In the genomic region with DNA sequence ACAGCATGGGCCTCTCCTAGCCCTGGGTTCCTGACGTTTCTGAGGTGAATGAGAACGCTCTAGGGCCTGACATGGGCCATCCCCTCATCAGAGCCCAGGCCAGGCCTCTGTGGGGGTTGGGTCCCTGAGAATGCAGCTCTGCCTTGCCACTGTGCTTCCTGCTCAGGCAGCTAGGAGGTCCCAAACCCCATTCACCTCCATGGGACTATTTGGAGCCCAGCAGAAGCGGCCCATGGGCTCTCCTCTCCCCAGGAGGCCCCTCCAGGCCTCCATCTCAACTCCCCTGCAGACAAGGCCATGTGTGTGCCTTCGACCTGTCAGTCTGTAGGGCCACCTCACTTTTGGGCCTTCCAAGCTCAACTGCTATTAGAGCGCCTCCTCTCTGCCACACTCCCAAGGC, we compare ENCODE assay signal across 14 cellular contexts. TPM values are rescaled to one million over a fixed set of nuclear protein-coding genes. Genes with fewer than 3 reads are reported as not detected.
DNase-seq lines count a peak whose midpoint lies in the region; ATAC-seq and TF ChIP-seq lines count a peak whose summit lies in the region.
"Had no signal": no experiment of that assay in that cellular context is flagged by ENCODE, and none has a peak within 500 bp of the region (broad histone marks: within the 10 kb centered on the region; RNA-seq: fewer than 3 reads in every experiment).

No MANE protein-coding gene starts in this region.

- H4K12ac ChIP-seq in trophoblast cell (ENCODE audit: low read depth, low read length), result no peak overlapping the region

- peaks cover 62 to 96% (median 82%) of the 10 kb centered on the region in 3 donors for H3K4me1 Mint-ChIP-seq in CD8-positive, alpha-beta memory T cell

- no peak overlapping the region for H2AFZ ChIP-seq in trophoblast cell (ENCODE audit: insufficient read depth, low read length, poor library complexity)

- POLR2A ChIA-PET in CD8-positive, alpha-beta memory T cell (lab: Charles Lee), result interaction anchor here (0.6 to 1.1 kb wide), 3 partner anchors 11 to 66 kb away, joined by 3 to 4 read pairs (median 3); partner anchors contain the start of gene SSBP4

- no peak overlapping the region for H2BK120ac ChIP-seq in trophoblast cell (ENCODE audit: insufficient read depth, low read length, poor library complexity)

- H3K79me1 ChIP-seq in trophoblast cell (ENCODE audit: low read length), result peaks cover 2% of the 10 kb centered on the region

- CTCF ChIA-PET in CD8-positive, alpha-beta memory T cell (lab: Charles Lee), result interaction anchor here (1.0 to 2.5 kb wide), 5 partner anchors 11 to 120 kb away, joined by 3 to 8 read pairs (median 7); partner anchors contain the start of gene REX1BD

- H3K27me3 ChIP-seq in CD8-positive, alpha-beta memory T cell (ENCODE audit: insufficient read depth, low read length, poor library complexity, severe bottlenecking), result no peaks in the 10 kb centered on the region
- H3K27me3 ChIP-seq in trophoblast cell (ENCODE audit: insufficient read depth, low read length), result no peaks in the 10 kb centered on the region
- H3K27me3 ChIP-seq: foreskin keratinocyte, pancreas had no signal

- H4K8ac ChIP-seq in trophoblast cell (ENCODE audit: low read depth, low read length), result no peak overlapping the region

- DNase-seq in CD8-positive, alpha-beta memory T cell, result no peak
- DNase-seq in NB4 (ENCODE audit: low read depth) (peak; percentile 21), choroid plexus epithelial cell (ENCODE audit: low read depth) (no peak), trophoblast cell (no peak)
- DNase-seq: effector CD8-positive, alpha-beta T cell; foreskin keratinocyte; GF-D8; NCI-H1694; NCI-H510A; pancreas had no signal

- H2AK5ac ChIP-seq in trophoblast cell (ENCODE audit: low read length), result no peak overlapping the region

- peaks cover 7% of the 10 kb centered on the region for H3K79me2 ChIP-seq in trophoblast cell (ENCODE audit: control insufficient read depth, insufficient read depth, low read length, poor library complexity)

- peak overlapping the region in 7 of 8 donors; percentile 50 to 100 (median 90) for H3K27ac Mint-ChIP-seq in CD8-positive, alpha-beta memory T cell

- TF ChIP-seq POLR2A in NB4 (IDR thresholded peaks at IDR 0.05; ENCODE audit: extremely low read depth, insufficient read length), result no peak

- no peak overlapping the region for H2BK12ac ChIP-seq in trophoblast cell (ENCODE audit: low read length)

- H3K4ac ChIP-seq in trophoblast cell (ENCODE audit: low read depth, low read length), result peak overlapping the region; percentile 0

- H3K14ac ChIP-seq in trophoblast cell (ENCODE audit: low read length), result no peak overlapping the region

- no peak overlapping the region for H2BK5ac ChIP-seq in trophoblast cell (ENCODE audit: low read depth, low read length, poor library complexity)

- peaks cover 53% of the 10 kb centered on the region for H3K4me1 ChIP-seq in CD8-positive, alpha-beta memory T cell (ENCODE audit: insufficient read depth, low read length)
- peaks cover 18% of the 10 kb centered on the region in 2 experiments for H3K4me1 ChIP-seq in trophoblast cell (ENCODE audit: control insufficient read depth in 1 of 2, insufficient read depth in 2 of 2, low read length in 2 of 2)

- no CpG with 5 or more reads among the region's 5 CpGs for WGBS in trophoblast cell (ENCODE audit: extremely low coverage, insufficient coverage, insufficient read length)

- no peak overlapping the region for H3K9ac ChIP-seq in trophoblast cell (ENCODE audit: low read length)
- H3K9ac ChIP-seq: KMS-11 had no signal

- no peak for ATAC-seq in GM19035 (IDR thresholded peaks at IDR 0.05; ENCODE audit: unreplicated experiment)
- ATAC-seq in GM21529 (IDR thresholded peaks at IDR 0.05; ENCODE audit: unreplicated experiment), result no peak
- ATAC-seq in HG02885 (IDR thresholded peaks at IDR 0.05; ENCODE audit: poor library complexity, unreplicated experiment), result no peak
- ATAC-seq: foreskin keratinocyte, pancreas had no signal

- no peak overlapping the region for H3K23ac ChIP-seq in trophoblast cell (ENCODE audit: low read length)

- H3K9me3 ChIP-seq in CD8-positive, alpha-beta memory T cell (ENCODE audit: low read length), result no peaks in the 10 kb centered on the region
- peaks cover 1% of the 10 kb centered on the region for H3K9me3 ChIP-seq in trophoblast cell (ENCODE audit: insufficient read depth, low read depth, low read length)
- H3K9me3 ChIP-seq: pancreas had no signal

- peak overlapping the region in 4 of 7 donors; percentile 17 to 70 (median 28) for H3K4me3 Mint-ChIP-seq in CD8-positive, alpha-beta memory T cell

- H3K27ac ChIP-seq in CD8-positive, alpha-beta memory T cell (ENCODE audit: low read depth, low read length), result no peak overlapping the region
- H3K27ac ChIP-seq in trophoblast cell (ENCODE audit: low read depth, low read length), result no peak overlapping the region
- H3K27ac ChIP-seq: foreskin keratinocyte, KMS-11 had no signal

- H3K36me3 Mint-ChIP-seq in CD8-positive, alpha-beta memory T cell, result peaks cover 0 to 2% (median 0%) of the 10 kb centered on the region in 3 donors

- no peak overlapping the region for H3K4me3 ChIP-seq in CD8-positive, alpha-beta memory T cell (ENCODE audit: low read length)
- H3K4me3 ChIP-seq in NB4 (ENCODE audit: low read depth, low read length), result no peak overlapping the region
- H3K4me3 ChIP-seq in choroid plexus epithelial cell (ENCODE audit: low read depth, low read length), result no peak overlapping the region
- no peak overlapping the region for H3K4me3 ChIP-seq in trophoblast cell (ENCODE audit: low read depth, low read length)
- H3K4me3 ChIP-seq: pancreas had no signal

- H3K27me3 Mint-ChIP-seq in CD8-positive, alpha-beta memory T cell, result no peaks in the 10 kb centered on the region

- TF ChIP-seq CTCF in NB4 (IDR thresholded peaks at IDR 0.05; ENCODE audit: low read depth, low read length) (no peak), choroid plexus epithelial cell (conservative IDR thresholded peaks at IDR 0.05; ENCODE audit: low read depth, low read length) (peak; percentile 28)

- no peak overlapping the region for H4K91ac ChIP-seq in trophoblast cell (ENCODE audit: low read depth, low read length)

- peak overlapping the region; percentile 38 for H3K18ac ChIP-seq in trophoblast cell (ENCODE audit: low read length)

- H3K36me3 ChIP-seq in CD8-positive, alpha-beta memory T cell (ENCODE audit: insufficient read depth, low read length), result no peaks in the 10 kb centered on the region
- H3K36me3 ChIP-seq in trophoblast cell (ENCODE audit: control insufficient read depth in 1 of 2, insufficient read depth in 2 of 2, low read length in 2 of 2), result peaks cover 0 to 3% of the 10 kb centered on the region in 2 experiments
- H3K36me3 ChIP-seq: pancreas had no signal

- no peaks in the 10 kb centered on the region for H3K9me3 Mint-ChIP-seq in CD8-positive, alpha-beta memory T cell

- H3K4me2 ChIP-seq in trophoblast cell (ENCODE audit: low read length), result no peak overlapping the region
- H3K4me2 ChIP-seq: KMS-11 had no signal

RNA-seq across cellular contexts. Expression of gene ELL, which starts 36.9 kb away (rescaled TPM):
- 10 to 100 TPM; 24.4 to 25.5 TPM for total RNA-seq in CD8-positive, alpha-beta memory T cell
- polyA plus RNA-seq in CD8-positive, alpha-beta memory T cell, result 22.1 TPM
- 26.7 and 26.8 TPM in 2 replicates for polyA plus RNA-seq in trophoblast cell (2013)

RNA-seq across cellular contexts. Expression of gene ISYNA1, which starts 47.1 kb away (rescaled TPM):
- total RNA-seq in CD8-positive, alpha-beta memory T cell, result 10 to 100 TPM; 18.2 to 20.3 TPM
- polyA plus RNA-seq in CD8-positive, alpha-beta memory T cell, result 33.2 TPM
- 476 and 488 TPM in 2 replicates for polyA plus RNA-seq in trophoblast cell (2013)

RNA-seq across cellular contexts. Expression of gene FKBP8, which starts 58.4 kb away (rescaled TPM):
- 100 to 1,000 TPM; 161 to 170 TPM for total RNA-seq in CD8-positive, alpha-beta memory T cell
- 138 TPM for polyA plus RNA-seq in CD8-positive, alpha-beta memory T cell
- 152 and 154 TPM in 2 replicates for polyA plus RNA-seq in trophoblast cell (2013)
